ENCODE assay signal across 12 cellular contexts in the genomic region with DNA sequence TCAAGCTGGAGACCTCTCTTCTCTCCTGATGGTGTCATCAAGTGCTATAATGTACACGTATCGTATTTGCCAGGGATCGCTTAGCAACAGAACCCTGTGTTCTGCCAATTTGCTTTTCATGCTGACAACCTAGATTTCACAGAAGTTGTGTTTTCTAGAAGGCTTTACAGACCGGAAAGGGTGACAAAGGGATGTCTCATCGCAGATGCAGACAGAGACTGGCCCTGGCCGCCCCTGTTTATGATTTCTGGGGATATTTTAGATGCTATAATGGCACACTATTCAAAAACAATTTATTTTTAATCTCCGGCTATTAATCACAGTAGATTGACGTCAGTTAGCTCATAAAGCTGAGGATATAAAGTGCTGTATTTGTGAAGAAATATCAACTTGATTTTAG.
DNase-seq lines count a peak whose midpoint lies in the region; ATAC-seq and TF ChIP-seq lines count a peak whose summit lies in the region.
"Had no signal": no experiment of that assay in that cellular context is flagged by ENCODE, and none has a peak within 500 bp of the region (broad histone marks: within the 10 kb centered on the region; RNA-seq: fewer than 3 reads in every experiment).

No MANE protein-coding gene starts in this region.

- H3K4me3 ChIP-seq in RWPE2 (ENCODE audit: severe bottlenecking), result no peak overlapping the region
- no peak overlapping the region for H3K4me3 ChIP-seq in fibroblast of mammary gland (ENCODE audit: control insufficient read depth, low read depth, low read length)
- H3K4me3 ChIP-seq in psoas muscle, result no peak overlapping the region
- H3K4me3 ChIP-seq: suprapubic skin had no signal

- DNase-seq in DMS79 treated with DMSO at 0.1 percent for 48 hours (lab: John Stamatoyannopoulos, UW) (peak; percentile 22), DMS79 (lab: John Stamatoyannopoulos, UW) (no peak), RWPE2 (ENCODE audit: low spot score) (no peak), fibroblast of mammary gland (ENCODE audit: low read depth) (peak; percentile 82), stromal cell of bone marrow (ENCODE audit: low read depth) (peak; percentile 48), psoas muscle (no peak), GM19238 (ENCODE audit: insufficient read length, low spot score) (no peak)
- DNase-seq: 8988T; activated CD4-positive, CD25-positive, alpha-beta regulatory T cell; naive thymus-derived CD4-positive, alpha-beta T cell had no signal

- TF ChIP-seq CTCF in RWPE2 (IDR thresholded peaks at IDR 0.05; ENCODE audit: poor library complexity, severe bottlenecking), result no peak
- TF ChIP-seq CTCF in fibroblast of mammary gland (conservative IDR thresholded peaks at IDR 0.05; ENCODE audit: control insufficient read depth, insufficient read depth, low read depth, low read length), result no peak
- TF ChIP-seq CTCF in psoas muscle (IDR thresholded peaks at IDR 0.05), result no peak

- intact Hi-C loops in psoas muscle (cut with DNase I), result no loop called here

- H3K27me3 ChIP-seq in RWPE2 (ENCODE audit: insufficient read depth, poor library complexity, severe bottlenecking) (no peaks in the 10 kb centered on the region), psoas muscle (ENCODE audit: insufficient read depth in 3 of 3, low read length in 2 of 3) (peaks cover 0 to 2% (median 0%) of the 10 kb centered on the region in 3 donors)
- H3K27me3 ChIP-seq: suprapubic skin had no signal

- peak overlapping the region; percentile 92 for H3K27ac ChIP-seq in RWPE2 (ENCODE audit: poor library complexity, severe bottlenecking)
- no peak overlapping the region for H3K27ac ChIP-seq in psoas muscle
- H3K27ac ChIP-seq: suprapubic skin had no signal

- peaks cover 25% of the 10 kb centered on the region for H3K4me1 ChIP-seq in RWPE2 (ENCODE audit: insufficient read depth, poor library complexity, severe bottlenecking)
- H3K4me1 ChIP-seq in psoas muscle, result no peaks in the 10 kb centered on the region
- H3K4me1 ChIP-seq: suprapubic skin had no signal

- peak; percentile 91 for ATAC-seq in RWPE2 (ENCODE audit: low read depth)
- no peak for ATAC-seq in psoas muscle
- no peak for ATAC-seq in HG03139 (IDR thresholded peaks at IDR 0.05; ENCODE audit: unreplicated experiment)
- ATAC-seq: naive thymus-derived CD4-positive, alpha-beta T cell had no signal

- H3K36me3 ChIP-seq in RWPE2 (ENCODE audit: low read depth), result no peaks in the 10 kb centered on the region
- H3K36me3 ChIP-seq in psoas muscle (ENCODE audit: insufficient read depth in 1 of 2, low read depth in 1 of 2), result no peaks in the 10 kb centered on the region
- H3K36me3 ChIP-seq: suprapubic skin had no signal

- 51 to 58% (median 56%) methylated on average over 8 of the region's 8 CpGs for WGBS in psoas muscle, 3 donors

- no peaks in the 10 kb centered on the region for H3K9me3 ChIP-seq in RWPE2 (ENCODE audit: severe bottlenecking)
- no peaks in the 10 kb centered on the region for H3K9me3 ChIP-seq in psoas muscle
- H3K9me3 ChIP-seq: suprapubic skin had no signal

Comparison
In these comparisons a context has a peak if more than half of its experiments do, and no peak if none do; other contexts are left out.
1. DNase-seq: peak in DMS79 treated with DMSO at 0.1 percent for 48 hours (single experiment), fibroblast of mammary gland (single experiment) and stromal cell of bone marrow (single experiment); none in DMS79 (single experiment), RWPE2 (single experiment), psoas muscle (0 of 2) and GM19238 (single experiment).